ENCODE assay signal across 8 cellular contexts in the genomic region with DNA sequence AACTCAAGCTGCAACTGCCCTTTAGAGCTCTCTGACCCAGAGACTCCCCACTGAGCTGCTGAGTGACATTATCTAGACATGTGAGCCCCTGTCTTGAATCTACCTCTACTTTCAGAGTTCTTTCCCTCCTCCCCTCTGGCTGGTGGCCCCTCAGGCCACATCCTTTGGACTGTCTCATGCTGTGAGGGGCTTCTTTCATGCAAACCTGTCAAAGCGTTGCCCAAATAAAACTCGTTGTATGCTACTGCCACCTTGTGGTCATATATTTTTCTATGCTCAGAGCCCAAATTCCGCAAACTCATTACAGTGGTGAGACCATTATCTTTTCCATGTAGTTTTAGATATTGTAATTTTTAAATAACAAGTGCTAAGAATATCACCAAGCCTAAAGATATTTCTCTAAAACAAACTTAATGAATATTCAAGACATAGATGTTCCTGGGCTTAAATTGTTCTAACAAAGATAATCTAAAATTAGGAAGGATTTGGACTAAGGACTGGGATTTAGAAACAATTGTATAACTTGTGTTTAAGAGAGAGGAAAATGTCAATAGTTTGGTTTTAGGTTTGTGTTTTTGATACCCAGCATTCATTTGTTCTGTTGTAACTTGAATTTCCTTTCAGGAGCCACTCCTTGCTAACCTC.
DNase-seq lines count a peak whose midpoint lies in the region; ATAC-seq and TF ChIP-seq lines count a peak whose summit lies in the region.

No MANE protein-coding gene starts in this region.

- H3K27ac Mint-ChIP-seq in chondrocyte (ENCODE audit: unreplicated experiment): no peak overlapping the region

- H3K4me3 ChIP-seq in AG09309 (ENCODE audit: control insufficient read depth, low read depth, low read length) (no peak overlapping the region), neural cell (ENCODE audit: low read length) (no peak overlapping the region), tibial artery (no peak overlapping the region)

- no peak for TF ChIP-seq EP300 in neural cell (conservative IDR thresholded peaks at IDR 0.05; ENCODE audit: poor library complexity, severe bottlenecking)

- H3K27me3 Mint-ChIP-seq in chondrocyte (ENCODE audit: low read depth): no peaks in the 10 kb centered on the region

- no peaks in the 10 kb centered on the region for H3K36me3 ChIP-seq in neural cell (ENCODE audit: insufficient read depth, low read length)
- H3K36me3 ChIP-seq in tibial artery: no peaks in the 10 kb centered on the region

- intact Hi-C loops in tibial artery (cut with DNase I; ENCODE audit: low total_unique reads) (no loop called here), Right ventricle myocardium superior (cut with DNase I) (loop anchor here (5.0 kb wide), 1 partner anchor 76 kb away; no protein-coding TSS in a partner anchor)

- H2AFZ ChIP-seq in neural cell (ENCODE audit: low read depth, low read length): no peak overlapping the region

- H3K27me3 ChIP-seq in neural cell (ENCODE audit: insufficient read depth, low read depth, low read length): no peaks in the 10 kb centered on the region
- H3K27me3 ChIP-seq in tibial artery: no peaks in the 10 kb centered on the region

- TF ChIP-seq RAD21 in neural cell (conservative IDR thresholded peaks at IDR 0.05): peak; percentile 65

- H3K4me2 ChIP-seq in neural cell (ENCODE audit: low read length): no peak overlapping the region

- DNase-seq in AG09309 (ENCODE audit: low read depth) (no peak), GM13976 (ENCODE audit: low spot score) (peak; percentile 22), NCI-H774 (lab: John Stamatoyannopoulos, UW) (peak; percentile 4), chondrocyte (ENCODE audit: low spot score) (no peak), tibial artery (no peak), Right ventricle myocardium superior (no peak), cortex of kidney (lab: John Stamatoyannopoulos, UW) (no peak)

- no peaks in the 10 kb centered on the region for H3K79me2 ChIP-seq in neural cell (replicated peaks; ENCODE audit: insufficient read depth, low read length)

- peaks cover 2% of the 10 kb centered on the region for H3K36me3 Mint-ChIP-seq in chondrocyte (ENCODE audit: low read depth)

- H3K4me1 Mint-ChIP-seq in chondrocyte (ENCODE audit: low read depth): no peaks in the 10 kb centered on the region

- in situ Hi-C loops in GM13976 (cut with MboI; ENCODE audit: low sequenced_read_pairs, unreplicated experiment): no loop called here

- no peaks in the 10 kb centered on the region for H4K20me1 ChIP-seq in neural cell (ENCODE audit: insufficient read depth)

- no peak overlapping the region for H3K4me3 Mint-ChIP-seq in chondrocyte (ENCODE audit: unreplicated experiment)

- no peaks in the 10 kb centered on the region for H3K4me1 ChIP-seq in tibial artery

- TF ChIP-seq CTCF in AG09309 (IDR thresholded peaks at IDR 0.05; ENCODE audit: control insufficient read depth, insufficient read depth, low read depth, low read length, missing control alignments) (peak; percentile 54), GM13976 (IDR thresholded peaks at IDR 0.05; ENCODE audit: borderline replicate concordance, control extremely low read depth, extremely low read depth, insufficient read depth, missing control alignments) (peak; percentile 35), chondrocyte (IDR thresholded peaks at IDR 0.05) (peak; percentile 73), neural cell (IDR thresholded peaks at IDR 0.05; ENCODE audit: poor library complexity, severe bottlenecking) (peak; percentile 58), tibial artery (IDR thresholded peaks at IDR 0.05) (no peak)

- H3K9ac ChIP-seq in neural cell (ENCODE audit: low read length): no peak overlapping the region

- no peaks in the 10 kb centered on the region for H3F3A ChIP-seq in neural cell (ENCODE audit: insufficient read depth, low read length, poor library complexity, severe bottlenecking)

- no peak for ATAC-seq in Right ventricle myocardium superior (ENCODE audit: poor library complexity)

- H3K9me2 ChIP-seq in neural cell (ENCODE audit: insufficient read depth, low read length): no peaks in the 10 kb centered on the region

- H3K9me3 Mint-ChIP-seq in chondrocyte (ENCODE audit: low read depth): peaks cover 33% of the 10 kb centered on the region

- H3K9me3 ChIP-seq in neural cell (ENCODE audit: low read length): peaks cover 16% of the 10 kb centered on the region
- H3K9me3 ChIP-seq in tibial artery: peaks cover 4 to 24% (median 6%) of the 10 kb centered on the region in 3 donors

- no peak overlapping the region for H3K27ac ChIP-seq in neural cell (ENCODE audit: low read length)
- no peak overlapping the region for H3K27ac ChIP-seq in tibial artery

TF ChIP-seq in neural cell, 6 proteins besides CTCF, POLR2A, EP300 and RAD21:
- TF ChIP-seq POLR2AphosphoS5 (IDR thresholded peaks at IDR 0.05): no peak
- TF ChIP-seq SMC3 (conservative IDR thresholded peaks at IDR 0.05; ENCODE audit: poor library complexity): peak; percentile 67
- TF ChIP-seq MXI1 (conservative IDR thresholded peaks at IDR 0.05; ENCODE audit: poor library complexity, severe bottlenecking): no peak
- no peak for TF ChIP-seq TAF1 (IDR thresholded peaks at IDR 0.05; ENCODE audit: low read depth)
- TF ChIP-seq EZH2 (IDR thresholded peaks at IDR 0.05; ENCODE audit: borderline replicate concordance, insufficient read depth, low read length, poor library complexity, severe bottlenecking): no peak

Comparison
In these comparisons a context has a peak if more than half of its experiments do, and no peak if none do; other contexts are left out.
1. DNase-seq: peak in GM13976 (single experiment) and NCI-H774 (single experiment); none in AG09309 (single experiment), chondrocyte (single experiment), tibial artery (0 of 2), Right ventricle myocardium superior (single experiment) and cortex of kidney (single experiment).
2. CTCF ChIP-seq: peak in AG09309 (single experiment), GM13976 (single experiment), chondrocyte (single experiment) and neural cell (single experiment); none in tibial artery (0 of 2).